In genomic region chr3:15055019-15055557, GRCh38 we compare ENCODE assay signal across 9 cellular contexts. TPM values are rescaled to one million over a fixed set of nuclear protein-coding genes. Genes with fewer than 3 reads are reported as not detected.
DNase-seq lines count a peak whose midpoint lies in the region; ATAC-seq, FAIRE-seq and TF ChIP-seq lines count a peak whose summit lies in the region.
"Had no signal": no experiment of that assay in that cellular context is flagged by ENCODE, and none has a peak within 500 bp of the region (broad histone marks: within the 10 kb centered on the region; RNA-seq: fewer than 3 reads in every experiment).

No MANE protein-coding gene starts in this region.

- no peak overlapping the region for H3K4me2 ChIP-seq in osteoblast (ENCODE audit: insufficient read depth, low read length)

- H2AFZ ChIP-seq in osteoblast (ENCODE audit: low read length): no peak overlapping the region

- no peak overlapping the region for H3K9ac ChIP-seq in kidney (ENCODE audit: low read length in 2 of 2)

- TF ChIP-seq CTCF in osteoblast (IDR thresholded peaks at IDR 0.05; ENCODE audit: extremely low read depth, low read depth, low read length) (no peak), kidney (IDR thresholded peaks at IDR 0.05; ENCODE audit: borderline replicate concordance, extremely low read depth, insufficient read depth) (no peak)

- intact Hi-C loops in kidney (cut with DNase I): no loop called here

- H3K9me3 ChIP-seq in osteoblast (ENCODE audit: low read depth, low read length) (no peaks in the 10 kb centered on the region), kidney (ENCODE audit: control insufficient read depth in 1 of 2, low read length in 2 of 2) (no peaks in the 10 kb centered on the region)

- H3K4me3 Mint-ChIP-seq in activated CD8-positive, alpha-beta memory T cell treated with anti-CD3 and anti-CD28 coated beads, Interleukin-2, amount 10 ng/mL, durations not matched to agents 7 days and 5 days: peak overlapping the region; percentile 52

- H3K9me3 Mint-ChIP-seq in activated CD8-positive, alpha-beta memory T cell treated with anti-CD3 and anti-CD28 coated beads, Interleukin-2, amount 10 ng/mL, durations not matched to agents 7 days and 5 days (ENCODE audit: low read depth): no peaks in the 10 kb centered on the region

- H3K27ac Mint-ChIP-seq in activated CD8-positive, alpha-beta memory T cell treated with anti-CD3 and anti-CD28 coated beads, Interleukin-2, amount 10 ng/mL, durations not matched to agents 7 days and 5 days: peak overlapping the region; percentile 85

- H3K27ac ChIP-seq in osteoblast (ENCODE audit: low read depth, low read length): no peak overlapping the region
- no peak overlapping the region for H3K27ac ChIP-seq in kidney (ENCODE audit: low read depth in 2 of 2, low read length in 2 of 2)

- no peak for DNase-seq in GM18507 (ENCODE audit: extremely low spot score, insufficient read length, low read depth)
- DNase-seq in activated CD8-positive, alpha-beta memory T cell treated with anti-CD3 and anti-CD28 coated beads, Interleukin-2, amount 10 ng/mL, durations not matched to agents 7 days and 5 days: peak; percentile 88
- peak; percentile 89 for DNase-seq in osteoblast (ENCODE audit: insufficient read length, low spot score, missing footprints)
- no peak for DNase-seq in kidney
- DNase-seq in DMS79 (lab: John Stamatoyannopoulos, UW): no peak
- DNase-seq in ecto neural progenitor cell (ENCODE audit: low spot score): no peak
- DNase-seq in epidermal melanocyte (ENCODE audit: insufficient read length, low spot score): no peak

- ATAC-seq in HG03039 (IDR thresholded peaks at IDR 0.05; ENCODE audit: unreplicated experiment): peak; percentile 45
- ATAC-seq in activated CD8-positive, alpha-beta memory T cell treated with anti-CD3 and anti-CD28 coated beads, Interleukin-2, amount 10 ng/mL, durations not matched to agents 7 days and 5 days: peak; percentile 84

- H3K36me3 Mint-ChIP-seq in activated CD8-positive, alpha-beta memory T cell treated with anti-CD3 and anti-CD28 coated beads, Interleukin-2, amount 10 ng/mL, durations not matched to agents 7 days and 5 days: peaks cover 47% of the 10 kb centered on the region

- H3K4me3 ChIP-seq in osteoblast (ENCODE audit: insufficient read depth, low read length): no peak overlapping the region
- H3K4me3 ChIP-seq in kidney (ENCODE audit: low read length in 2 of 2): no peak overlapping the region

- no peaks in the 10 kb centered on the region for H3K27me3 ChIP-seq in osteoblast (ENCODE audit: insufficient read depth, low read length)

- H3K27me3 Mint-ChIP-seq in activated CD8-positive, alpha-beta memory T cell treated with anti-CD3 and anti-CD28 coated beads, Interleukin-2, amount 10 ng/mL, durations not matched to agents 7 days and 5 days: no peaks in the 10 kb centered on the region

- peaks cover 5% of the 10 kb centered on the region for H4K20me1 ChIP-seq in osteoblast (ENCODE audit: insufficient read depth, low read length)

- FAIRE-seq in GM18507 (lab: Jason Lieb, UNC) (peak; percentile 77), kidney (lab: Jason Lieb, UNC) (no peak)
- FAIRE-seq: endometrium had no signal

- peaks cover 84% of the 10 kb centered on the region for H3K79me2 ChIP-seq in osteoblast (ENCODE audit: insufficient read depth, low read length)

- H3K4me1 ChIP-seq in osteoblast (ENCODE audit: insufficient read depth, low read length) (no peaks in the 10 kb centered on the region), kidney (ENCODE audit: control insufficient read depth in 1 of 2, insufficient read depth in 1 of 2, low read depth in 1 of 2, low read length in 2 of 2) (no peaks in the 10 kb centered on the region)

- H3K36me3 ChIP-seq in osteoblast (ENCODE audit: insufficient read depth, low read length): peaks cover 45% of the 10 kb centered on the region
- H3K36me3 ChIP-seq in kidney (ENCODE audit: control insufficient read depth in 1 of 2, insufficient read depth in 2 of 2, low read length in 2 of 2): peaks cover 20 to 34% of the 10 kb centered on the region in 2 donors

- peaks cover 41% of the 10 kb centered on the region for H3K4me1 Mint-ChIP-seq in activated CD8-positive, alpha-beta memory T cell treated with anti-CD3 and anti-CD28 coated beads, Interleukin-2, amount 10 ng/mL, durations not matched to agents 7 days and 5 days

- CTCF ChIA-PET in activated CD8-positive, alpha-beta memory T cell treated with anti-CD3 and anti-CD28 coated beads, Interleukin-2, amount 10 ng/mL, durations not matched to agents 7 days and 5 days (lab: Charles Lee): interaction anchor here (1.6 kb wide), 1 partner anchor 10 kb away, joined by 5 read pairs; the partner anchor contains the start of gene MRPS25

RNA-seq across cellular contexts. Expression of gene MRPS25, which starts 10.0 kb away (rescaled TPM):
- 10 to 100 TPM; 65.3 to 66.9 TPM for total RNA-seq in activated CD8-positive, alpha-beta memory T cell treated with anti-CD3 and anti-CD28 coated beads, Interleukin-2, amount 10 ng/mL, durations not matched to agents 7 days and 5 days
- total RNA-seq in osteoblast: 11.2 and 14.4 TPM in 2 replicates
- total RNA-seq in kidney: 57.2 TPM
- polyA plus RNA-seq in kidney (ENCODE audit: insufficient read depth, low read depth, low replicate concordance): 89.2 TPM

RNA-seq across cellular contexts. Expression of gene RBSN, which starts 43.9 kb away (rescaled TPM):
- 10 to 100 TPM; 15.7 to 21.8 TPM for total RNA-seq in activated CD8-positive, alpha-beta memory T cell treated with anti-CD3 and anti-CD28 coated beads, Interleukin-2, amount 10 ng/mL, durations not matched to agents 7 days and 5 days
- total RNA-seq in osteoblast (23.9 TPM in 2 replicates), kidney (24.0 TPM)
- polyA plus RNA-seq in kidney (ENCODE audit: insufficient read depth, low read depth, low replicate concordance): 5.7 TPM

Comparison
In these comparisons a context has a peak if more than half of its experiments do, and no peak if none do; other contexts are left out.
1. DNase-seq: peak in activated CD8-positive, alpha-beta memory T cell treated with anti-CD3 and anti-CD28 coated beads, Interleukin-2, amount 10 ng/mL, durations not matched to agents 7 days and 5 days (single experiment) and osteoblast (single experiment); none in GM18507 (single experiment), kidney (single experiment), DMS79 (single experiment), ecto neural progenitor cell (single experiment) and epidermal melanocyte (single experiment).